ENCODE assay signal across 8 cellular contexts in the genomic region with DNA sequence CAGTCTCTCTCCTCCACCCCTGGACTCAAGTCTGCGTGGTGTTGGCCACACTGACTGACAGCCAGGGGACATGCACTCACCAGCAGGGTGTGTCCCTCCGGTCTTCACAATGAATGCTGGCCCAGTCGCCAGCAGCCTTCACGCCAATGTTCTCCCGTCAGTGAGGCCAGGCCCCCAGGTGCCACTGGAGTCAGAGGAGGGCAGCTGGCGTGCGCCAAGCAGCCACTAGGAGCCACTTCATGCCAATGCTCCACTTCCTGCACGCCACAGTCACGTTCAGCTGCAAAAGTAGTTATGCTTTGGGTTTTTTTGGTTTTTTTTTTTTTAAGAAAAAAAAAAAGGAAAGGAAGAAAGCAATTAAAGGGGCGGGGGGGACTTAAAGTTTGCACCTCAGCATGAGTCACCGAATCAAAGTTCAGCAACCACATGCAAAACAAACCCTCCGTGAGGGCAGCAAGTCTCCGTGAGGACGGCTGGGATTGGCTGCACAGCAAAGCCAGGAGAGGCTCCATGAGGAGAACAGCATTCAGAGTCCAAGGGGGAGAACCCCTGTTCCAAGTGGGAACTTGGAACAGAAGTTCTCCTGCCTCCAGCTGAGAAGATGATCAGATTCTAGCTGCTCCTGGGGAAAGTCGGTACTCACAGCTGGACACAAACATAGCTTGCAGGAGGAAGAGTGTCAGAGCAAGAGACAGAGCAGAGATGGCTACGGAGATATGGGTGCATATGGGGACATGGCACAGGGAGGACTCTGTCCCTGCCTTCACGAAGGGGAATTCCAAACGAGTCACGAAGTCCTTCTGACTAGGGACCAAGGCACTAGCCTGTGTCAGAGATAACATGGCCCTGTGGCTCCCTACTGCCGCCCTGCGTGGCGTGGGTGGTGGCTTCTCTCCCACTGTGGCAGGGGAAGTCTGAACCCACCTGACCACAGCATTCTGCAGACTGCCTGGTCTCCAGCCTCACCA. TPM values are rescaled to one million over a fixed set of nuclear protein-coding genes. Genes with fewer than 3 reads are reported as not detected.
DNase-seq lines count a peak whose midpoint lies in the region; ATAC-seq lines count a peak whose summit lies in the region.

A gene (minus strand): TSS at position 282 of the 968 bp plus-strand sequence. CDS start 10,471 bp downstream, outside the sequence.

- DNase-seq in SHP77 (lab: John Stamatoyannopoulos, UW) (peak; percentile 69 to 71), left lobe of liver (ENCODE audit: low spot score) (peak; percentile 49), NCI-H446 (lab: John Stamatoyannopoulos, UW) (no peak), GM03348 (ENCODE audit: low spot score) (no peak)
- DNase-seq in activated naive CD4-positive, alpha-beta T cell treated with anti-CD3 and anti-CD28 coated beads, Interleukin-2, amount 10 ng/mL, durations not matched to agents 7 days and 5 days = peak; percentile 87
- peak; percentile 43 to 59 for DNase-seq in stimulated activated CD8-positive, alpha-beta memory T cell treated with anti-CD3 and anti-CD28 coated beads, Interleukin-4, amount 100 ng/mL, for 4 hours (ENCODE audit: low read depth in 2 of 2, low spot score in 1 of 2)

- H3K9me3 Mint-ChIP-seq in activated naive CD4-positive, alpha-beta T cell treated with anti-CD3 and anti-CD28 coated beads, Interleukin-2, amount 10 ng/mL, durations not matched to agents 7 days and 5 days = no peaks in the 10 kb centered on the region

- H3K27me3 Mint-ChIP-seq in activated naive CD4-positive, alpha-beta T cell treated with anti-CD3 and anti-CD28 coated beads, Interleukin-2, amount 10 ng/mL, durations not matched to agents 7 days and 5 days = no peaks in the 10 kb centered on the region

- peaks cover 60% of the 10 kb centered on the region for H3K4me1 Mint-ChIP-seq in activated naive CD4-positive, alpha-beta T cell treated with anti-CD3 and anti-CD28 coated beads, Interleukin-2, amount 10 ng/mL, durations not matched to agents 7 days and 5 days

- ATAC-seq in GM18861 (IDR thresholded peaks at IDR 0.05; ENCODE audit: unreplicated experiment) (peak; percentile 31), HG02981 (IDR thresholded peaks at IDR 0.05; ENCODE audit: unreplicated experiment) (peak; percentile 39), left lobe of liver (peak; percentile 46)

- H3K27ac Mint-ChIP-seq in activated naive CD4-positive, alpha-beta T cell treated with anti-CD3 and anti-CD28 coated beads, Interleukin-2, amount 10 ng/mL, durations not matched to agents 7 days and 5 days = peak within 1 kb of the TSS; percentile 98

- H3K4me3 Mint-ChIP-seq in activated naive CD4-positive, alpha-beta T cell treated with anti-CD3 and anti-CD28 coated beads, Interleukin-2, amount 10 ng/mL, durations not matched to agents 7 days and 5 days = peak within 1 kb of the TSS; percentile 80

- CTCF ChIA-PET in activated naive CD4-positive, alpha-beta T cell treated with anti-CD3 and anti-CD28 coated beads, Interleukin-2, amount 10 ng/mL, durations not matched to agents 7 days and 5 days (lab: Charles Lee) = interaction anchor here (1.0 to 3.9 kb wide), 12 partner anchors 11 to 403 kb away, joined by 3 to 27 read pairs (median 3); a partner anchor contains a TSS

- H3K36me3 Mint-ChIP-seq in activated naive CD4-positive, alpha-beta T cell treated with anti-CD3 and anti-CD28 coated beads, Interleukin-2, amount 10 ng/mL, durations not matched to agents 7 days and 5 days = peaks cover 12% of the 10 kb centered on the region

RNA-seq across cellular contexts. Expression of the gene that starts here (rescaled TPM):
- 0.86 TPM for total RNA-seq in left lobe of liver

Comparison
In these comparisons a context has a peak if more than half of its experiments do, and no peak if none do; other contexts are left out.
1. Peak in DNase-seq and ATAC-seq in left lobe of liver; RNA of the gene not detected or under 1 TPM.
2. DNase-seq: peak in SHP77 (2 of 2), activated naive CD4-positive, alpha-beta T cell treated with anti-CD3 and anti-CD28 coated beads, Interleukin-2, amount 10 ng/mL, durations not matched to agents 7 days and 5 days (single experiment) and stimulated activated CD8-positive, alpha-beta memory T cell treated with anti-CD3 and anti-CD28 coated beads, Interleukin-4, amount 100 ng/mL, for 4 hours (2 of 2); none in NCI-H446 (0 of 2) and GM03348 (single experiment).
3. Peak in every context shown above with its lines, with median percentiles within 50 percentile points of each other: ATAC-seq.